In genomic region chr19:38837656-38838121, GRCh38 we compare ENCODE assay signal across 15 cellular contexts. TPM values are rescaled to one million over a fixed set of nuclear protein-coding genes. Genes with fewer than 3 reads are reported as not detected.
DNase-seq lines count a peak whose midpoint lies in the region; ATAC-seq, FAIRE-seq and TF ChIP-seq lines count a peak whose summit lies in the region.
"Had no signal": no experiment of that assay in that cellular context is flagged by ENCODE, and none has a peak within 500 bp of the region (broad histone marks: within the 10 kb centered on the region; RNA-seq: fewer than 3 reads in every experiment).

No MANE protein-coding gene starts in this region.

- in situ Hi-C loops in K562 (cut with MboI): no loop called here
- in situ Hi-C loops in G401 (cut with HindIII; ENCODE audit: low sequenced_read_pairs): no loop called here

- no peak overlapping the region for H2AFZ ChIP-seq in K562 (ENCODE audit: low read depth, low read length)

- H3K4me1 ChIP-seq in K562 (replicated peaks in 1 of 2; ENCODE audit: control insufficient read depth in 2 of 2, insufficient read depth in 2 of 2, low read length in 2 of 2) (peaks cover under 1 to 15% of the 10 kb centered on the region in 2 experiments; a peak in 4 of 5 replicates), mesodermal cell (ENCODE audit: control insufficient read depth, insufficient read depth, low read length, poor library complexity, severe bottlenecking) (peaks cover 38% of the 10 kb centered on the region)

- peak; percentile 16; the same call in 1 of the 2 replicates for TF ChIP-seq POLR2A in K562 (conservative IDR thresholded peaks at IDR 0.05)

- 0 out of 3 replicates have a peak, but pooled peaks have one; percentile 9 for ATAC-seq in K562

- peaks cover 14% of the 10 kb centered on the region; the same call in 1 of the 2 replicates for H4K20me1 ChIP-seq in K562 (replicated peaks; ENCODE audit: control insufficient read depth, insufficient read depth, low read length)

- 80% methylated on average over 7 of the region's 7 CpGs for WGBS in K562 (ENCODE audit: insufficient coverage, low coverage, missing lambda C conversion rate)
- 93 to 100% methylated on average over 7 of the region's 7 CpGs for WGBS in mesodermal cell (ENCODE audit: insufficient coverage in 2 of 2), 2 experiments

- POLR2A ChIA-PET in K562 (lab: Yijun Ruan, JAX): interaction anchor here (0.7 to 4.7 kb wide), 6 partner anchors 11 to 654 kb away, joined by 3 to 58 read pairs (median 3); partner anchors contain the start of gene HNRNPL

- peaks cover 73% of the 10 kb centered on the region for H3K36me3 ChIP-seq in K562 (ENCODE audit: control insufficient read depth, insufficient read depth, low read length)
- H3K36me3 ChIP-seq in mesodermal cell (ENCODE audit: control insufficient read depth, insufficient read depth, low read length): peaks cover 76% of the 10 kb centered on the region

- H3K9me3 ChIP-seq in K562 (replicated peaks; ENCODE audit: control insufficient read depth, insufficient read depth, low read depth, low read length) (no peaks in the 10 kb centered on the region), mesodermal cell (ENCODE audit: control insufficient read depth, low read length) (no peaks in the 10 kb centered on the region)
- H3K9me3 ChIP-seq: thoracic aorta had no signal

- H3K4me2 ChIP-seq in K562 (ENCODE audit: insufficient read depth, low read length): no peak overlapping the region

- H3K27me3 ChIP-seq in K562 (ENCODE audit: control insufficient read depth in 2 of 2, insufficient read depth in 2 of 2, low read length in 2 of 2): no peaks in the 10 kb centered on the region

- H3K4me3 ChIP-seq in K562 (no peak overlapping the region), mesodermal cell (ENCODE audit: extremely low read depth, insufficient read depth, low read length, poor library complexity, severe bottlenecking) (no peak overlapping the region)
- H3K4me3 ChIP-seq: thoracic aorta had no signal

- peaks cover 18% of the 10 kb centered on the region for H3K79me2 ChIP-seq in K562 (ENCODE audit: control insufficient read depth, insufficient read depth, low read length)

- peak; percentile 55 for FAIRE-seq in K562 (lab: Jason Lieb, UNC)
- FAIRE-seq: D721Med had no signal

- peak overlapping the region; percentile 98 for H3K27ac ChIP-seq in C4-2B
- no peak overlapping the region; the same call in 2 of the 3 replicates for H3K27ac ChIP-seq in K562 (ENCODE audit: extremely low read depth, low read depth, low read length)
- H3K27ac ChIP-seq in mesodermal cell (ENCODE audit: low read depth, low read length, severe bottlenecking): peak overlapping the region; percentile 76

- DNase-seq in HPDE6-E6E7 (ENCODE audit: extremely low spot score): peak; percentile 64
- peak in 2 of 4 experiments; percentile 10 to 12 for DNase-seq in K562 (ENCODE audit: extremely low read depth in 1 of 4, low spot score in 3 of 4)
- DNase-seq in G401 (ENCODE audit: low spot score): no peak
- no peak for DNase-seq in NCI-H1436 (lab: John Stamatoyannopoulos, UW)
- DNase-seq in occipital lobe (lab: John Stamatoyannopoulos, UW): no peak
- DNase-seq in hepatic stellate cell (ENCODE audit: low spot score): no peak
- DNase-seq: activated effector memory CD4-positive, alpha-beta T cell treated with Interleukin-2 at 50 U/mL for 16 hours; effector CD4-positive, alpha-beta T cell; NCI-H446 treated with DMSO at 0.1 percent for 48 hours; T-helper 9 cell had no signal

- no peak for TF ChIP-seq CTCF in C4-2B (conservative IDR thresholded peaks at IDR 0.05)
- no peak for TF ChIP-seq CTCF in K562 (IDR thresholded peaks at IDR 0.05 in 2 of 3, conservative IDR thresholded peaks at IDR 0.05 in 1 of 3; ENCODE audit: insufficient read depth in 2 of 3, low read depth in 1 of 3, low read length in 3 of 3)

- CTCF ChIA-PET in K562 (lab: Yijun Ruan, JAX; ENCODE audit: low intra/inter-chr PET ratio): no interaction called here

- TF ChIP-seq EP300 in K562 (IDR thresholded peaks at IDR 0.05; ENCODE audit: low read length): no peak

- no peaks in the 10 kb centered on the region for H3K9me1 ChIP-seq in K562 (ENCODE audit: control insufficient read depth, insufficient read depth, low read length)

- intact Hi-C loops in K562 (cut with micrococcal nuclease): no loop called here

- no peak for TF ChIP-seq RAD21 in K562 (CRISPR knock-in tag; conservative IDR thresholded peaks at IDR 0.05 in 1 of 2, IDR thresholded peaks at IDR 0.05 in 1 of 2)

- peak overlapping the region in 1 of 2 experiments; percentile 37; a peak in 1 of 4 replicates for H3K9ac ChIP-seq in K562 (ENCODE audit: insufficient read depth in 1 of 2, low read depth in 2 of 2, low read length in 2 of 2)

- BruUV-seq in K562 (replicated peaks; lab: Mats Ljungman, UMichigan): no TSS peak

RNA-seq across cellular contexts. Expression of gene ECH1, which starts 6.1 kb away (rescaled TPM):
- 23.7 and 41.8 TPM in 2 replicates for total RNA-seq in K562 (2011; cell fraction: chromatin; rRNA removed; ENCODE audit: low replicate concordance)
- total RNA-seq in K562 (2011; cell fraction: nucleolus; rRNA removed): 32.6 and 33.9 TPM in 2 replicates
- total RNA-seq in K562 (2011; cell fraction: nucleoplasm; rRNA removed): 34.1 and 35.9 TPM in 2 replicates
- total RNA-seq in K562 (2014; rRNA removed) (67.3 and 69.6 TPM in 2 replicates), K562 (2014; rRNA removed; fragmentation: Illumina TruSeq; extraction: Trizol) (40.1 and 58.0 TPM in 2 replicates), K562 (2015; rRNA removed; fragmentation: Illumina TruSeq; extraction: Trizol) (84.9 and 98.2 TPM in 2 replicates), K562 (2021) (89.2 and 91.7 TPM in 2 replicates), occipital lobe (12.9 TPM)
- polyA plus RNA-seq in K562 (2011; rRNA removed) (67.3 and 115 TPM in 2 replicates), K562 (2014; fragmentation: Illumina TruSeq; extraction: Trizol) (133 TPM in 2 replicates), K562 (2014; fragmentation: Nextera tagmentation; extraction: Ambion mirVana) (10 to 100 TPM; 47.5 to 99.9 TPM), K562 (2014; rRNA removed) (55.2 and 118 TPM in 2 replicates)
- polyA plus RNA-seq in K562 (2011; cell fraction: cytosol; rRNA removed): 133 and 134 TPM in 2 replicates
- 175 and 195 TPM in 2 replicates for polyA plus RNA-seq in K562 (2011; cell fraction: nucleus; rRNA removed)
- polyA plus RNA-seq in K562 (2012): 242 and 243 TPM in 2 replicates
- polyA minus RNA-seq in K562 (2011; rRNA and poly(A)+ RNA removed): 53.8 and 60.0 TPM in 2 replicates
- polyA minus RNA-seq in K562 (2011; cell fraction: cytosol; rRNA and poly(A)+ RNA removed): 38.6 and 49.9 TPM in 2 replicates
- 19.5 and 24.9 TPM in 2 replicates for polyA minus RNA-seq in K562 (2011; cell fraction: nucleus; rRNA and poly(A)+ RNA removed)
- polyA plus RNA-seq in mesodermal cell (2013, experiment 1 of 2): 74.5 TPM
- polyA plus RNA-seq in mesodermal cell (2013, experiment 2 of 2): 66.4 TPM
- 210 and 267 TPM in 2 replicates for total RNA-seq in G401 (2014; rRNA removed; shearing (Covaris generic))

RNA-seq across cellular contexts. Expression of gene HNRNPL, which starts 12.1 kb away (rescaled TPM):
- total RNA-seq in K562 (2011; cell fraction: chromatin; rRNA removed; ENCODE audit: low replicate concordance): 270 and 391 TPM in 2 replicates
- total RNA-seq in K562 (2011; cell fraction: nucleolus; rRNA removed): 228 and 234 TPM in 2 replicates
- total RNA-seq in K562 (2011; cell fraction: nucleoplasm; rRNA removed): 270 and 297 TPM in 2 replicates
- total RNA-seq in K562 (2014; rRNA removed) (313 and 355 TPM in 2 replicates), K562 (2014; rRNA removed; fragmentation: Illumina TruSeq; extraction: Trizol) (375 and 414 TPM in 2 replicates), K562 (2015; rRNA removed; fragmentation: Illumina TruSeq; extraction: Trizol) (274 and 290 TPM in 2 replicates), K562 (2021) (579 and 605 TPM in 2 replicates), occipital lobe (350 TPM)
- polyA plus RNA-seq in K562 (2011; rRNA removed) (284 and 572 TPM in 2 replicates), K562 (2014; fragmentation: Illumina TruSeq; extraction: Trizol) (550 and 610 TPM in 2 replicates), K562 (2014; fragmentation: Nextera tagmentation; extraction: Ambion mirVana) (10 to 100 TPM; 39.5 to 51.4 TPM), K562 (2014; rRNA removed) (271 and 299 TPM in 2 replicates)
- polyA plus RNA-seq in K562 (2011; cell fraction: cytosol; rRNA removed): 251 and 262 TPM in 2 replicates
- polyA plus RNA-seq in K562 (2011; cell fraction: nucleus; rRNA removed): 342 and 362 TPM in 2 replicates
- polyA plus RNA-seq in K562 (2012): 353 and 512 TPM in 2 replicates
- 359 and 423 TPM in 2 replicates for polyA minus RNA-seq in K562 (2011; rRNA and poly(A)+ RNA removed)
- 278 and 317 TPM in 2 replicates for polyA minus RNA-seq in K562 (2011; cell fraction: cytosol; rRNA and poly(A)+ RNA removed)
- polyA minus RNA-seq in K562 (2011; cell fraction: nucleus; rRNA and poly(A)+ RNA removed): 71.0 and 135 TPM in 2 replicates
- polyA plus RNA-seq in mesodermal cell (2013, experiment 1 of 2): 472 TPM
- polyA plus RNA-seq in mesodermal cell (2013, experiment 2 of 2): 471 TPM
- 600 and 749 TPM in 2 replicates for total RNA-seq in G401 (2014; rRNA removed; shearing (Covaris generic))

RNA-seq across cellular contexts. Expression of gene LGALS4, which starts 24.9 kb away (rescaled TPM):
- total RNA-seq in K562 (2011; cell fraction: chromatin; rRNA removed; ENCODE audit: low replicate concordance): 0.95 and 3.4 TPM in 2 replicates
- 2.1 and 2.7 TPM in 2 replicates for total RNA-seq in K562 (2011; cell fraction: nucleolus; rRNA removed)
- total RNA-seq in K562 (2011; cell fraction: nucleoplasm; rRNA removed): 0.61 and 0.95 TPM in 2 replicates
- total RNA-seq in K562 (2014; rRNA removed): not detected in 2 replicates
- total RNA-seq in K562 (2014; rRNA removed; fragmentation: Illumina TruSeq; extraction: Trizol): not detected in 2 replicates
- total RNA-seq in K562 (2015; rRNA removed; fragmentation: Illumina TruSeq; extraction: Trizol): 0.18 TPM in 1 of 2 replicates, not detected in the other
- 1.1 and 1.8 TPM in 2 replicates for total RNA-seq in K562 (2021)
- 0.31 and 0.38 TPM in 2 replicates for polyA plus RNA-seq in K562 (2011; rRNA removed)
- 0.25 and 0.96 TPM in 2 replicates for polyA plus RNA-seq in K562 (2011; cell fraction: cytosol; rRNA removed)
- 3.1 and 3.7 TPM in 2 replicates for polyA plus RNA-seq in K562 (2011; cell fraction: nucleus; rRNA removed)
- polyA plus RNA-seq in K562 (2012): 0.58 and 0.64 TPM in 2 replicates
- polyA plus RNA-seq in K562 (2014; fragmentation: Illumina TruSeq; extraction: Trizol): 0.17 and 0.36 TPM in 2 replicates
- polyA plus RNA-seq in K562 (2014; fragmentation: Nextera tagmentation; extraction: Ambion mirVana): under 1 TPM in 1 of 2 experiments, not detected in 1; 0.08 TPM
- polyA plus RNA-seq in K562 (2014; rRNA removed): 0.29 TPM in 1 of 2 replicates, not detected in the other
- polyA minus RNA-seq in K562 (2011; rRNA and poly(A)+ RNA removed): 0.14 TPM in 1 of 2 replicates, not detected in the other
- polyA minus RNA-seq in K562 (2011; cell fraction: cytosol; rRNA and poly(A)+ RNA removed): not detected in 2 replicates
- polyA minus RNA-seq in K562 (2011; cell fraction: nucleus; rRNA and poly(A)+ RNA removed): 0.67 TPM in 1 of 2 replicates, not detected in the other
- polyA plus RNA-seq in mesodermal cell (2013, experiment 1 of 2): 1.2 TPM
- 0.91 TPM for polyA plus RNA-seq in mesodermal cell (2013, experiment 2 of 2)
- total RNA-seq in G401 (2014; rRNA removed; shearing (Covaris generic)): not detected in 2 replicates
- 1.4 TPM for total RNA-seq in occipital lobe
- total RNA-seq: LHCN-M2 had no signal

RNA-seq across cellular contexts. Expression of gene RINL, which starts 40.4 kb away (rescaled TPM):
- total RNA-seq in K562 (2011; cell fraction: chromatin; rRNA removed; ENCODE audit: low replicate concordance): 12.5 and 23.7 TPM in 2 replicates
- 11.8 and 15.2 TPM in 2 replicates for total RNA-seq in K562 (2011; cell fraction: nucleolus; rRNA removed)
- 11.6 and 13.7 TPM in 2 replicates for total RNA-seq in K562 (2011; cell fraction: nucleoplasm; rRNA removed)
- total RNA-seq in K562 (2014; rRNA removed) (5.1 TPM in 2 replicates), K562 (2014; rRNA removed; fragmentation: Illumina TruSeq; extraction: Trizol) (3.1 and 3.7 TPM in 2 replicates), K562 (2015; rRNA removed; fragmentation: Illumina TruSeq; extraction: Trizol) (4.1 and 5.3 TPM in 2 replicates), K562 (2021) (5.9 and 6.2 TPM in 2 replicates), occipital lobe (2.5 TPM)
- polyA plus RNA-seq in K562 (2011; rRNA removed) (10.9 and 17.3 TPM in 2 replicates), K562 (2014; fragmentation: Illumina TruSeq; extraction: Trizol) (3.8 and 4.9 TPM in 2 replicates), K562 (2014; fragmentation: Nextera tagmentation; extraction: Ambion mirVana) (1 to 10 TPM in 1 of 2 experiments, under 1 TPM in 1; 0.82 to 1.1 TPM), K562 (2014; rRNA removed) (4.9 and 5.0 TPM in 2 replicates)
- 10.6 and 12.7 TPM in 2 replicates for polyA plus RNA-seq in K562 (2011; cell fraction: cytosol; rRNA removed)
- 18.6 and 22.5 TPM in 2 replicates for polyA plus RNA-seq in K562 (2011; cell fraction: nucleus; rRNA removed)
- 5.2 and 22.0 TPM in 2 replicates for polyA plus RNA-seq in K562 (2012)
- polyA minus RNA-seq in K562 (2011; rRNA and poly(A)+ RNA removed): 4.1 and 5.7 TPM in 2 replicates
- 3.1 and 8.8 TPM in 2 replicates for polyA minus RNA-seq in K562 (2011; cell fraction: cytosol; rRNA and poly(A)+ RNA removed)
- 6.2 and 11.0 TPM in 2 replicates for polyA minus RNA-seq in K562 (2011; cell fraction: nucleus; rRNA and poly(A)+ RNA removed)
- polyA plus RNA-seq in mesodermal cell (2013, experiment 1 of 2): 1.9 TPM
- polyA plus RNA-seq in mesodermal cell (2013, experiment 2 of 2): 2.1 TPM
- 5.6 and 7.3 TPM in 2 replicates for total RNA-seq in G401 (2014; rRNA removed; shearing (Covaris generic))

RNA-seq across cellular contexts. Expression of gene LGALS7B, which starts 48.7 kb away (rescaled TPM):
- not detected in 2 replicates for total RNA-seq in K562 (2011; cell fraction: chromatin; rRNA removed; ENCODE audit: low replicate concordance)
- not detected in 2 replicates for total RNA-seq in K562 (2011; cell fraction: nucleolus; rRNA removed)
- total RNA-seq in K562 (2011; cell fraction: nucleoplasm; rRNA removed): not detected in 2 replicates
- total RNA-seq in K562 (2014; rRNA removed) (not detected in 2 replicates), K562 (2014; rRNA removed; fragmentation: Illumina TruSeq; extraction: Trizol) (not detected in 2 replicates), K562 (2015; rRNA removed; fragmentation: Illumina TruSeq; extraction: Trizol) (not detected in 2 replicates), K562 (2021) (not detected in 2 replicates), occipital lobe (not detected)
- polyA plus RNA-seq in K562 (2011; rRNA removed) (not detected in 2 replicates), K562 (2014; fragmentation: Illumina TruSeq; extraction: Trizol) (not detected in 2 replicates), K562 (2014; fragmentation: Nextera tagmentation; extraction: Ambion mirVana) (not detected), K562 (2014; rRNA removed) (not detected in 2 replicates)
- polyA plus RNA-seq in K562 (2011; cell fraction: cytosol; rRNA removed): not detected in 2 replicates
- polyA plus RNA-seq in K562 (2011; cell fraction: nucleus; rRNA removed): not detected in 2 replicates
- polyA plus RNA-seq in K562 (2012): not detected in 2 replicates
- polyA minus RNA-seq in K562 (2011; rRNA and poly(A)+ RNA removed): not detected in 2 replicates
- not detected in 2 replicates for polyA minus RNA-seq in K562 (2011; cell fraction: cytosol; rRNA and poly(A)+ RNA removed)
- polyA minus RNA-seq in K562 (2011; cell fraction: nucleus; rRNA and poly(A)+ RNA removed): not detected in 2 replicates
- polyA plus RNA-seq in mesodermal cell (2013, experiment 1 of 2): not detected
- not detected for polyA plus RNA-seq in mesodermal cell (2013, experiment 2 of 2)
- total RNA-seq in G401 (2014; rRNA removed; shearing (Covaris generic)): not detected in 2 replicates
- total RNA-seq: LHCN-M2 had no signal
